ENCODE assay signal across 8 cellular contexts in the genomic region with DNA sequence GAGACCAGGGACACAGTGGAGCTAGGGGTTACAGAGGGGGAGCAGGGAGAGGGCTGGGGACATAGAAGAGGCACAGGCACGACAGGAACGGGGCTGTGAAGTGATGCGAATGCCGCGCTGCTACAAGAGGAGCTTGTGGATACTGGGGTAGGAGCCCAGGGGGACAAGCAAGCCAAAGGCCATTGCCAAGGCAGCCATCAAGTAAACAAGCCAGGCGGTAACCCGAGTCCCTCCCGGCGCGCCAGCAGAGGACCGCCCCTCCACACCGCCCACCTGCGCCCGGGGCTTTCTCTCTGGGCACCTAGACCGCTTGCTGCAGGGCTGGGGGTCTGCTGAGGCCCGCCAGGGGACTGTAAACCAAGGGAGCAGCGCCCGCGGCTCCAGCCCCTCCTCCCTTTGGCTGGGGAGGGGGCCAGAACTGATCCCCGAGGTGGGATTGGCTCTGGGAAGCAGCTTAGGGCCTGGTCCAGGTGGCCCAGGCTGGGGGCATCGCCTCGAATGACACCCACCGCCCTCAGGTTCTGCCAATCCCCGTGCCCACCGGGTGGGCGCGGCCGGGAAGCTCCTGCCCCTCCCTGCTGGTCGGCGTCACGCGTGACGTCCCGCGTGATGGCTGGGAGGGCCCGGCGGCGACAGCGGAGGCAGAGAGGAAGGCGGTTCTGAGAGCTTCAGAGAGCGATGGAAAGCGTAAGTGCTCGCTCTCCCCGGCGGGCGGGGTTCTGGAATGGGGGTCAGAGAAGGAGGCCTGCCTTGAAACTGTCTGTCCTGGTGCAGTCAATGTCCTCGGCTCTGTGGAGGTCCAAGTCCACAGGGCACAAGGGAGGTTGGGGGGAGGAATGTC. TPM values are rescaled to one million over a fixed set of nuclear protein-coding genes. Genes with fewer than 3 reads are reported as not detected.
A peak's percentile ranks its signal among the peaks of the same experiment; 100 is the strongest.
DNase-seq lines count a peak whose midpoint lies in the region; ATAC-seq, FAIRE-seq and TF ChIP-seq lines count a peak whose summit lies in the region.

No MANE protein-coding gene starts in this region.

- H3K9me3 ChIP-seq in endocrine pancreas (ENCODE audit: control insufficient read depth, low read length), result no peaks in the 10 kb centered on the region

- ATAC-seq in HG03025 (IDR thresholded peaks at IDR 0.05; ENCODE audit: low FRiP score, unreplicated experiment), result no peak

- TF ChIP-seq POLR2A in H54 (IDR thresholded peaks at IDR 0.05; ENCODE audit: low read depth, low read length), result peak; percentile 74

- H3K4me3 ChIP-seq in endocrine pancreas (ENCODE audit: control insufficient read depth, insufficient read depth, low read length), result peak overlapping the region; percentile 22

- no peak for FAIRE-seq in H54 (lab: Jason Lieb, UNC)

- H3K4me1 ChIP-seq in endocrine pancreas (ENCODE audit: control insufficient read depth, insufficient read depth, low read length), result no peaks in the 10 kb centered on the region

- no peaks in the 10 kb centered on the region for H3K27me3 ChIP-seq in endocrine pancreas (ENCODE audit: control insufficient read depth, insufficient read depth, low read length)

- H3K9ac ChIP-seq in endocrine pancreas (ENCODE audit: control insufficient read depth, insufficient read depth, low read length), result peak overlapping the region; percentile 87

- peak; percentile 27 to 38 for DNase-seq in AML-193 (lab: John Stamatoyannopoulos, UW)
- no peak for DNase-seq in H54 (ENCODE audit: insufficient read length, low spot score)
- DNase-seq in NCI-H82 (lab: John Stamatoyannopoulos, UW), result peak; percentile 87
- peak; percentile 74 for DNase-seq in activated CD8-positive, alpha-beta memory T cell treated with anti-CD3 and anti-CD28 coated beads, Interleukin-2, amount 50 U/mL, for 4 hours
- peak; percentile 94 for DNase-seq in mesenteric fat pad (ENCODE audit: low spot score)
- DNase-seq in stimulated activated CD8-positive, alpha-beta memory T cell treated with anti-CD3 and anti-CD28 coated beads, Interleukin-12 subunit alpha, Interleukin-12 subunit beta, amount 100 ng/mL, for 1 hour (ENCODE audit: low read depth), result peak; percentile 66

- H3K36me3 ChIP-seq in endocrine pancreas (ENCODE audit: control insufficient read depth, insufficient read depth, low read length), result no peaks in the 10 kb centered on the region

RNA-seq across cellular contexts. Expression of a gene that starts 1.0 kb away (rescaled TPM):
- total RNA-seq in mesenteric fat pad, result 46.5 TPM

RNA-seq across cellular contexts. Expression of a gene that starts 1.1 kb away (rescaled TPM):
- total RNA-seq in mesenteric fat pad, result 0.55 TPM

RNA-seq across cellular contexts. Expression of a gene that starts 29.8 kb away (rescaled TPM):
- total RNA-seq in mesenteric fat pad, result 1.9 TPM

RNA-seq across cellular contexts. Expression of a gene that starts 32.4 kb away (rescaled TPM):
- total RNA-seq in mesenteric fat pad, result 102 TPM

RNA-seq across cellular contexts. Expression of a gene that starts 44.7 kb away (rescaled TPM):
- total RNA-seq in mesenteric fat pad, result 7.5 TPM
